In genomic region chr1:172390620-172391491, GRCh38 we compare ENCODE assay signal across 8 cellular contexts. TPM values are rescaled to one million over a fixed set of nuclear protein-coding genes. Genes with fewer than 3 reads are reported as not detected.
DNase-seq lines count a peak whose midpoint lies in the region; ATAC-seq and TF ChIP-seq lines count a peak whose summit lies in the region.

No MANE protein-coding gene starts in this region.

- H3K79me2 ChIP-seq in Loucy (ENCODE audit: insufficient read depth, low read length), result no peaks in the 10 kb centered on the region
- no peaks in the 10 kb centered on the region for H3K79me2 ChIP-seq in Karpas-422 (ENCODE audit: low read length)

- H3K9me2 ChIP-seq in Loucy (replicated peaks; ENCODE audit: low read depth, low read length), result no peaks in the 10 kb centered on the region
- no peaks in the 10 kb centered on the region for H3K9me2 ChIP-seq in Karpas-422 (replicated peaks; ENCODE audit: insufficient read depth, low read length)

- H3K27me3 ChIP-seq in Loucy (ENCODE audit: insufficient read depth, low read length, poor library complexity, severe bottlenecking) (no peaks in the 10 kb centered on the region), left ventricle myocardium inferior (ENCODE audit: low read depth) (no peaks in the 10 kb centered on the region), testis (no peaks in the 10 kb centered on the region), Karpas-422 (ENCODE audit: low read length) (no peaks in the 10 kb centered on the region), WERI-Rb-1 (ENCODE audit: insufficient read depth, low read depth, severe bottlenecking) (no peaks in the 10 kb centered on the region)

- H3K36me3 ChIP-seq in Loucy (ENCODE audit: insufficient read depth, low read length) (no peaks in the 10 kb centered on the region), left ventricle myocardium inferior (no peaks in the 10 kb centered on the region), testis (ENCODE audit: low read depth, missing control alignments) (no peaks in the 10 kb centered on the region), Karpas-422 (ENCODE audit: insufficient read depth, low read length) (no peaks in the 10 kb centered on the region; the same call in 1 of the 2 replicates), WERI-Rb-1 (no peaks in the 10 kb centered on the region)

- H3K4me1 ChIP-seq in Loucy (ENCODE audit: insufficient read depth, low read length, poor library complexity, severe bottlenecking), result peaks cover 12% of the 10 kb centered on the region
- H3K4me1 ChIP-seq in left ventricle myocardium inferior, result peaks cover 55% of the 10 kb centered on the region
- H3K4me1 ChIP-seq in testis, result peaks cover 17% of the 10 kb centered on the region
- H3K4me1 ChIP-seq in Karpas-422 (ENCODE audit: low read length), result peaks cover 5% of the 10 kb centered on the region; the same call in 1 of the 2 replicates

- DNase-seq in EH (ENCODE audit: low read depth), result peak; percentile 64
- DNase-seq in left ventricle myocardium inferior, result no peak
- DNase-seq in testis, result peak; percentile 37
- DNase-seq in Karpas-422, result no peak
- no peak for DNase-seq in putamen (ENCODE audit: low spot score)
- no peak for DNase-seq in WERI-Rb-1

- H3F3A ChIP-seq in Loucy (ENCODE audit: low read depth), result no peaks in the 10 kb centered on the region

- H4K20me1 ChIP-seq in Loucy (ENCODE audit: insufficient read depth, low read length, poor library complexity, severe bottlenecking) (no peaks in the 10 kb centered on the region), Karpas-422 (ENCODE audit: insufficient read depth, low read depth, low read length) (no peaks in the 10 kb centered on the region)

- H3K9ac ChIP-seq in Loucy (ENCODE audit: low read depth, low read length, poor library complexity, severe bottlenecking), result no peak overlapping the region
- H3K9ac ChIP-seq in Karpas-422 (ENCODE audit: low read length), result no peak overlapping the region

- TF ChIP-seq POLR2A in testis (IDR thresholded peaks at IDR 0.05), result no peak

- H3K4me3 ChIP-seq in Loucy (ENCODE audit: low read length, poor library complexity, severe bottlenecking) (no peak overlapping the region), left ventricle myocardium inferior (peak overlapping the region; percentile 19), testis (no peak overlapping the region), Karpas-422 (ENCODE audit: low read length) (no peak overlapping the region), WERI-Rb-1 (ENCODE audit: low read depth, low read length) (no peak overlapping the region)

- 48 to 56% methylated on average over 8 to 9 of the region's 9 CpGs for WGBS in testis, 2 donors

- peak overlapping the region; percentile 67 for H3K27ac ChIP-seq in left ventricle myocardium inferior (replicated peaks)
- H3K27ac ChIP-seq in testis, result peak overlapping the region; percentile 8 to 78
- H3K27ac ChIP-seq in Karpas-422 (ENCODE audit: low read length), result no peak overlapping the region
- H3K27ac ChIP-seq in WERI-Rb-1, result no peak overlapping the region

- ATAC-seq in GM21423 (IDR thresholded peaks at IDR 0.05; ENCODE audit: unreplicated experiment), result peak; percentile 71

- H3K9me3 ChIP-seq in Loucy (ENCODE audit: insufficient read depth, low read depth, low read length), result no peaks in the 10 kb centered on the region
- no peaks in the 10 kb centered on the region for H3K9me3 ChIP-seq in left ventricle myocardium inferior (replicated peaks)
- H3K9me3 ChIP-seq in testis, result no peaks in the 10 kb centered on the region
- no peaks in the 10 kb centered on the region for H3K9me3 ChIP-seq in Karpas-422 (ENCODE audit: low read length)
- no peaks in the 10 kb centered on the region for H3K9me3 ChIP-seq in WERI-Rb-1 (ENCODE audit: severe bottlenecking)

- TF ChIP-seq CTCF in Loucy (conservative IDR thresholded peaks at IDR 0.05; ENCODE audit: low read length) (no peak), left ventricle myocardium inferior (IDR thresholded peaks at IDR 0.05; ENCODE audit: borderline replicate concordance) (peak; percentile 3), testis (IDR thresholded peaks at IDR 0.05) (no peak), WERI-Rb-1 (IDR thresholded peaks at IDR 0.05; ENCODE audit: low read depth, low read length) (no peak)

- intact Hi-C loops in left ventricle myocardium inferior (cut with micrococcal nuclease), result no loop called here
- intact Hi-C loops in testis (cut with DNase I; ENCODE audit: low total_unique reads), result no loop called here

- H3K4me2 ChIP-seq in Loucy (ENCODE audit: low read depth, low read length, poor library complexity, severe bottlenecking) (no peak overlapping the region), Karpas-422 (ENCODE audit: low read depth, low read length, poor library complexity, severe bottlenecking) (no peak overlapping the region)

- H2AFZ ChIP-seq in Loucy (ENCODE audit: low read length) (0 out of 2 replicates have a peak overlapping the region, but pooled peaks have one; percentile 17), Karpas-422 (ENCODE audit: low read length) (no peak overlapping the region)

RNA-seq across cellular contexts. Expression of gene C1orf105, which starts 29.6 kb away (rescaled TPM):
- total RNA-seq in left ventricle myocardium inferior, result 8.5 TPM
- total RNA-seq in testis, result 10 to 100 TPM; 15.1 to 15.8 TPM
- polyA plus RNA-seq in testis (ENCODE audit: insufficient read depth, low read depth, low replicate concordance), result 60.8 TPM
- total RNA-seq in Karpas-422 (2014; rRNA removed; shearing (Covaris generic); ENCODE audit: low replicate concordance), result not detected in 2 replicates

RNA-seq across cellular contexts. Expression of gene PIGC, which starts 53.0 kb away (rescaled TPM):
- total RNA-seq in left ventricle myocardium inferior, result 15.4 TPM
- total RNA-seq in testis, result 10 to 100 TPM; 25.2 to 31.3 TPM
- 45.6 TPM for polyA plus RNA-seq in testis (ENCODE audit: insufficient read depth, low read depth, low replicate concordance)
- 14.5 and 24.7 TPM in 2 replicates for total RNA-seq in Karpas-422 (2014; rRNA removed; shearing (Covaris generic); ENCODE audit: low replicate concordance)

Comparison
In these comparisons a context has a peak if more than half of its experiments do, and no peak if none do; other contexts are left out.
1. DNase-seq: peak in EH (single experiment) and testis (single experiment); none in left ventricle myocardium inferior (single experiment), Karpas-422 (single experiment), putamen (single experiment) and WERI-Rb-1 (single experiment).
2. H3K27ac ChIP-seq: peak in left ventricle myocardium inferior (single experiment) and testis (2 of 2); none in Karpas-422 (single experiment) and WERI-Rb-1 (single experiment).